Comparison of ENCODE assay signal across 8 cellular contexts in the genomic region with DNA sequence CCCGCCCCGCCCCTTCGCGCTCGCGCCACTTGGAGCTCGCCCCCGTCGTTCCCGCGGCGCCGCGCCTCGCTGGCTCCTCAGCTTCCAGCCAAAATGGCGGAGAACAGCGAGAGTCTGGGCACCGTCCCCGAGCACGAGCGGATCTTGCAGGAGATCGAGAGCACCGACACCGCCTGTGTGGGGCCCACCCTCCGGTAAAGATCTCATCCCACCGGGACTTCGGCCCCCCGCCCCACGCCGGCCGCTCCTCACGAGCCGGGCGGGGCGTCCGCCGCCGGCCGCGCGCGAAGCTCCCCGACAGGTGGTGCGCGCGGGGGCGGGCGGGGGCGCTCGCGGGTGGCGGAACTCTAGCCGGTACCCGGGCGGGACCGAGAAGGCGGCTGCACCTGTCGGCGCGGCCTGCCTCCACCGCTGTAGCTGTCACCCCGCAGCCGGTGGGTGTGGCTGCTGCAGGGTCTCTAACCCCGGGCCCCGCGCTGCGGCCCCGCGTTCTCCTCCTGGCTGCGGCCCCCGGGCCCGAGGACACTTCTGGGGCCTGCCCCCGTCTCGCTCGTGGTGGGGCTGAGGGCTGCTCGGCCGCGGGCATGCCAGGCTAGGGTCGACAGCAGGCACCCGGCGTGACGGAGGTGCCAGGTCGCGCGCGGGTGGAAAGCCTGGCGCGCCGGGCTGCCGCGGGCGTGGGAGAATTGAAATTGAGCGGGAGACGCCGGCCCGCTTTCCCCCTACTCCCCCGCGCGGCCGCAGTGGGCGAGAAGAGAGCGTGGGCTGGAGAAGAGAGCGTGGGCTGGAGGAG. TPM values are rescaled to one million over a fixed set of nuclear protein-coding genes. Genes with fewer than 3 reads are reported as not detected.
DNase-seq lines count a peak whose midpoint lies in the region; ATAC-seq and TF ChIP-seq lines count a peak whose summit lies in the region.

A gene with protein sequence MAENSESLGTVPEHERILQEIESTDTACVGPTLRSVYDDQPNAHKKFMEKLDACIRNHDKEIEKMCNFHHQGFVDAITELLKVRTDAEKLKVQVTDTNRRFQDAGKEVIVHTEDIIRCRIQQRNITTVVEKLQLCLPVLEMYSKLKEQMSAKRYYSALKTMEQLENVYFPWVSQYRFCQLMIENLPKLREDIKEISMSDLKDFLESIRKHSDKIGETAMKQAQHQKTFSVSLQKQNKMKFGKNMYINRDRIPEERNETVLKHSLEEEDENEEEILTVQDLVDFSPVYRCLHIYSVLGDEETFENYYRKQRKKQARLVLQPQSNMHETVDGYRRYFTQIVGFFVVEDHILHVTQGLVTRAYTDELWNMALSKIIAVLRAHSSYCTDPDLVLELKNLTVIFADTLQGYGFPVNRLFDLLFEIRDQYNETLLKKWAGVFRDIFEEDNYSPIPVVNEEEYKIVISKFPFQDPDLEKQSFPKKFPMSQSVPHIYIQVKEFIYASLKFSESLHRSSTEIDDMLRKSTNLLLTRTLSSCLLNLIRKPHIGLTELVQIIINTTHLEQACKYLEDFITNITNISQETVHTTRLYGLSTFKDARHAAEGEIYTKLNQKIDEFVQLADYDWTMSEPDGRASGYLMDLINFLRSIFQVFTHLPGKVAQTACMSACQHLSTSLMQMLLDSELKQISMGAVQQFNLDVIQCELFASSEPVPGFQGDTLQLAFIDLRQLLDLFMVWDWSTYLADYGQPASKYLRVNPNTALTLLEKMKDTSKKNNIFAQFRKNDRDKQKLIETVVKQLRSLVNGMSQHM (plus strand): TSS at position 80 of the 793 bp plus-strand sequence. CDS start 14 bp downstream, at position 94.

- H3F3A ChIP-seq in OCI-LY1 (ENCODE audit: insufficient read depth, low read length), result no peaks in the 10 kb centered on the region

- peak within 1 kb of the TSS; percentile 48 for H3K27ac Mint-ChIP-seq in Caco-2 (ENCODE audit: unreplicated experiment)

- H3K4me1 ChIP-seq in Caco-2 (peaks cover 4% of the 10 kb centered on the region; the same call in 1 of the 2 replicates), OCI-LY1 (ENCODE audit: insufficient read depth, low read length, severe bottlenecking) (peaks cover 12% of the 10 kb centered on the region), mononuclear cell (ENCODE audit: insufficient read depth, low read length) (peaks cover 51% of the 10 kb centered on the region)

- H3K4me3 Mint-ChIP-seq in Caco-2 (ENCODE audit: unreplicated experiment), result peak within 1 kb of the TSS; percentile 75

- H3K4me3 ChIP-seq in Caco-2 (ENCODE audit: low read depth, low read length), result peak within 1 kb of the TSS; percentile 78
- peak within 1 kb of the TSS; percentile 77 for H3K4me3 ChIP-seq in OCI-LY1 (ENCODE audit: low read depth, low read length, poor library complexity, severe bottlenecking)
- H3K4me3 ChIP-seq in mononuclear cell (ENCODE audit: low read length), result peak within 1 kb of the TSS; percentile 76

- ATAC-seq in GM19452 (IDR thresholded peaks at IDR 0.05; ENCODE audit: unreplicated experiment), result peak; percentile 83

- H4K20me1 ChIP-seq in OCI-LY1 (ENCODE audit: insufficient read depth, low read length), result no peaks in the 10 kb centered on the region

- POLR2A ChIA-PET in Caco-2 (lab: Charles Lee), result interaction anchor here (0.6 to 1.7 kb wide), 7 partner anchors 11 to 1671 kb away, joined by 3 to 5 read pairs (median 5); no protein-coding TSS in a partner anchor

- H3K9me3 Mint-ChIP-seq in Caco-2 (ENCODE audit: unreplicated experiment), result no peaks in the 10 kb centered on the region

- intact Hi-C loops in Caco-2 (cut with micrococcal nuclease; ENCODE audit: unreplicated experiment), result loop anchor here (10.0 kb wide), 1 partner anchor 254 kb away; a partner anchor contains a TSS

- peak within 1 kb of the TSS; percentile 83 for H3K4me2 ChIP-seq in OCI-LY1 (ENCODE audit: low read length)

- TF ChIP-seq CTCF in Caco-2 (IDR thresholded peaks at IDR 0.05; ENCODE audit: insufficient read depth in 1 of 2, low read depth in 1 of 2, low read length in 1 of 2, severe bottlenecking in 1 of 2, unreplicated experiment in 1 of 2), result peak in 1 of 2 experiments; percentile 32
- no peak for TF ChIP-seq CTCF in OCI-LY1 (IDR thresholded peaks at IDR 0.05; ENCODE audit: low read length)

- no peaks in the 10 kb centered on the region for H3K36me3 Mint-ChIP-seq in Caco-2 (ENCODE audit: insufficient read depth, unreplicated experiment)

- H3K27me3 ChIP-seq in Caco-2 (replicated peaks; ENCODE audit: control insufficient read depth, insufficient read depth, low read length), result no peaks in the 10 kb centered on the region
- no peaks in the 10 kb centered on the region; the same call in 1 of the 2 replicates for H3K27me3 ChIP-seq in OCI-LY1 (ENCODE audit: insufficient read depth, low read length)
- no peaks in the 10 kb centered on the region for H3K27me3 ChIP-seq in mononuclear cell (ENCODE audit: insufficient read depth, low read length)

- no peaks in the 10 kb centered on the region for H3K79me2 ChIP-seq in OCI-LY1 (ENCODE audit: insufficient read depth, low read length)

- H3K9me2 ChIP-seq in OCI-LY1 (ENCODE audit: low read depth, low read length), result no peaks in the 10 kb centered on the region

- no peaks in the 10 kb centered on the region for H3K9me3 ChIP-seq in Caco-2
- 0 out of 2 replicates have a peak, but pooled peaks cover 5% of the 10 kb centered on the region for H3K9me3 ChIP-seq in OCI-LY1 (ENCODE audit: low read length)
- no peaks in the 10 kb centered on the region for H3K9me3 ChIP-seq in mononuclear cell (ENCODE audit: low read depth, low read length)

- peak within 1 kb of the TSS; percentile 79 for H3K9ac ChIP-seq in OCI-LY1 (ENCODE audit: low read length)

- H3K36me3 ChIP-seq in Caco-2 (ENCODE audit: control insufficient read depth, insufficient read depth, low read length), result no peaks in the 10 kb centered on the region
- no peaks in the 10 kb centered on the region; the same call in 1 of the 2 replicates for H3K36me3 ChIP-seq in OCI-LY1 (ENCODE audit: insufficient read depth, low read length)

- H3K4me1 Mint-ChIP-seq in Caco-2 (ENCODE audit: low read depth, unreplicated experiment), result peaks cover 8% of the 10 kb centered on the region

- H3K27ac ChIP-seq in OCI-LY1 (ENCODE audit: low read depth, low read length, poor library complexity, severe bottlenecking), result no peak within 1 kb of the TSS

- BruUV-seq in Caco-2 (replicated peaks; lab: Mats Ljungman, UMichigan), result no TSS peak

- DNase-seq in Caco-2, result peak; percentile 80 to 87
- peak; percentile 82 for DNase-seq in HK-2 (ENCODE audit: unreplicated experiment)
- DNase-seq in activated T-cell treated with anti-CD3 and anti-CD28 coated beads for 1 hour (ENCODE audit: low read depth), result peak; percentile 78
- DNase-seq in epidermal melanocyte (ENCODE audit: insufficient read length, low spot score), result peak; percentile 67
- peak; percentile 71 for DNase-seq in stimulated activated CD8-positive, alpha-beta memory T cell treated with anti-CD3 and anti-CD28 coated beads, Interleukin-2, amount 100 ng/mL, for 48 hours (ENCODE audit: low read depth in 2 of 2)

- H3K27me3 Mint-ChIP-seq in Caco-2 (ENCODE audit: insufficient read depth, unreplicated experiment), result no peaks in the 10 kb centered on the region

- H2AFZ ChIP-seq in OCI-LY1 (ENCODE audit: low read length), result no peak within 1 kb of the TSS; the same call in 1 of the 2 replicates

- CTCF ChIA-PET in Caco-2 (lab: Charles Lee), result interaction anchor here (0.5 to 1.5 kb wide), 13 partner anchors 10 to 592 kb away, joined by 3 to 12 read pairs (median 4); no protein-coding TSS in a partner anchor

RNA-seq across cellular contexts. Expression of the gene that starts here (rescaled TPM):
- total RNA-seq in Caco-2 (2022) (12.5 and 13.4 TPM in 2 replicates), mononuclear cell (13.5 TPM)
